In genomic region chr4:189792819-189793618, GRCh38 we compare ENCODE assay signal across 8 cellular contexts.
A peak's percentile ranks its signal among the peaks of the same experiment; 100 is the strongest.
DNase-seq lines count a peak whose midpoint lies in the region; ATAC-seq and TF ChIP-seq lines count a peak whose summit lies in the region.

No MANE protein-coding gene starts in this region.

- TF ChIP-seq CTCF in GM12872 (IDR thresholded peaks at IDR 0.05; ENCODE audit: insufficient read depth, low read depth, low read length) (peak; percentile 94), LNCAP (IDR thresholded peaks at IDR 0.05) (peak; percentile 80), heart right ventricle (IDR thresholded peaks at IDR 0.05) (peak; percentile 86 to 97 (median 93))

- peaks cover 0 to 8% (median 4%) of the 10 kb centered on the region in 9 donors for H3K4me1 ChIP-seq in heart right ventricle

- in situ Hi-C loops in SK-MEL-5 (cut with HindIII; ENCODE audit: low pct_unique_long_range_greater_than_20kb, low sequenced_read_pairs), result no loop called here

- WGBS in heart right ventricle, 2 donors, result 24% methylated on average over 21 of the region's 21 CpGs

- no peak overlapping the region for H3K4me3 Mint-ChIP-seq in activated naive CD8-positive, alpha-beta T cell treated with anti-CD3 and anti-CD28 coated beads, Interleukin-2, amount 10 ng/mL, durations not matched to agents 7 days and 5 days

- DNase-seq in H7 (peak; percentile 71), SK-MEL-5 (ENCODE audit: low read depth, low spot score) (peak; percentile 86), heart right ventricle (peak; percentile 61 to 64), renal cortical epithelial cell (ENCODE audit: low read depth) (peak; percentile 41), DMS79 treated with DMSO at 0.1 percent for 48 hours (lab: John Stamatoyannopoulos, UW) (no peak)
- peak; percentile 60 for DNase-seq in activated naive CD8-positive, alpha-beta T cell treated with anti-CD3 and anti-CD28 coated beads, Interleukin-2, amount 10 ng/mL, durations not matched to agents 7 days and 5 days

- no peaks in the 10 kb centered on the region for H3K36me3 Mint-ChIP-seq in activated naive CD8-positive, alpha-beta T cell treated with anti-CD3 and anti-CD28 coated beads, Interleukin-2, amount 10 ng/mL, durations not matched to agents 7 days and 5 days

- intact Hi-C loops in heart right ventricle (cut with DNase I), result loop anchor here in 3 of 10 donors (10.0 kb wide), 2 partner anchors 358 to 588 kb away; no protein-coding TSS in a partner anchor

- H3K27ac Mint-ChIP-seq in activated naive CD8-positive, alpha-beta T cell treated with anti-CD3 and anti-CD28 coated beads, Interleukin-2, amount 10 ng/mL, durations not matched to agents 7 days and 5 days, result no peak overlapping the region

- POLR2A ChIA-PET in activated naive CD8-positive, alpha-beta T cell treated with anti-CD3 and anti-CD28 coated beads, Interleukin-2, amount 10 ng/mL, durations not matched to agents 7 days and 5 days (lab: Charles Lee), result no interaction called here

- H3K36me3 ChIP-seq in H7 (replicated peaks; ENCODE audit: control insufficient read depth, insufficient read depth, low read length), result no peaks in the 10 kb centered on the region
- H3K36me3 ChIP-seq in heart right ventricle, result no peaks in the 10 kb centered on the region

- no peaks in the 10 kb centered on the region for H3K9me3 Mint-ChIP-seq in activated naive CD8-positive, alpha-beta T cell treated with anti-CD3 and anti-CD28 coated beads, Interleukin-2, amount 10 ng/mL, durations not matched to agents 7 days and 5 days

- H3K27me3 Mint-ChIP-seq in activated naive CD8-positive, alpha-beta T cell treated with anti-CD3 and anti-CD28 coated beads, Interleukin-2, amount 10 ng/mL, durations not matched to agents 7 days and 5 days, result no peaks in the 10 kb centered on the region

- H3K4me3 ChIP-seq in H7 (ENCODE audit: insufficient read depth, low read depth, low read length) (no peak overlapping the region), heart right ventricle (peak overlapping the region in 7 of 10 donors; percentile 1 to 34 (median 19))

- peak; percentile 80 for ATAC-seq in activated naive CD8-positive, alpha-beta T cell treated with anti-CD3 and anti-CD28 coated beads, Interleukin-2, amount 10 ng/mL, durations not matched to agents 7 days and 5 days (ENCODE audit: low read depth)
- ATAC-seq in heart right ventricle, result peak; percentile 61 to 93 (median 86)

- no peaks in the 10 kb centered on the region for H3K27me3 ChIP-seq in H7 (ENCODE audit: control insufficient read depth, insufficient read depth, low read length)
- H3K27me3 ChIP-seq in heart right ventricle, result no peaks in the 10 kb centered on the region

- no peak overlapping the region for H3K27ac ChIP-seq in heart right ventricle

- peaks cover 0 to 6% (median 0%) of the 10 kb centered on the region in 11 donors for H3K9me3 ChIP-seq in heart right ventricle

- peaks cover 4% of the 10 kb centered on the region for H3K4me1 Mint-ChIP-seq in activated naive CD8-positive, alpha-beta T cell treated with anti-CD3 and anti-CD28 coated beads, Interleukin-2, amount 10 ng/mL, durations not matched to agents 7 days and 5 days
